ENCODE assay signal across 13 cellular contexts in the genomic region with DNA sequence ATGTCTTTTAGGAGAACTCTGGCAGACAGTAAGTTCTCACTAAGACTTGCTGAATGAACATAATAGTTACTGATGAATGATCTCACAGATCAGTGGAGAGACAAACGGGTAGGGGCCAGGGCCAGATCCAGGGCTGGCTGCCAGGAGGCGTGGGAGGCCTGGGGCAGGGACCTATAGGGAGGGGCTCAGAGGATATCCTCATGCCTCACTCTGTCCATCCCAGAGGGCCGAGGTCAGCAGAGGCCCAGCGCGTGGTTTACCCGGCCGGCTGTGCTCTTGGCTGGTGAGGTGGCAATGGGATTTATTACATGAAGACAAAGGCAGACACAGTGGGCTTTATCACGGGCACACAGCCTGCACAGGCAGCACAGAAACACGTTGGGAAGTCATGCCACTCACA.
DNase-seq lines count a peak whose midpoint lies in the region; ATAC-seq and TF ChIP-seq lines count a peak whose summit lies in the region.
"Had no signal": no experiment of that assay in that cellular context is flagged by ENCODE, and none has a peak within 500 bp of the region (broad histone marks: within the 10 kb centered on the region; RNA-seq: fewer than 3 reads in every experiment).

No MANE protein-coding gene starts in this region.

- no peak for DNase-seq in activated naive CD4-positive, alpha-beta T cell treated with anti-CD3 and anti-CD28 coated beads, Interleukin-2, amount 50 U/mL, for 72 hours (ENCODE audit: low spot score in 2 of 2)
- DNase-seq in activated naive CD4-positive, alpha-beta T cell treated with anti-CD3 and anti-CD28 coated beads for 36 hours, result no peak
- no peak for DNase-seq in effector memory CD8-positive, alpha-beta T cell
- DNase-seq in mesenchymal stem cell (no peak), transverse colon (no peak), upper lobe of right lung (no peak), HPDE6-E6E7 (ENCODE audit: extremely low spot score) (no peak)
- DNase-seq in activated CD8-positive, alpha-beta T cell treated with anti-CD3 and anti-CD28 coated beads for 36 hours, result no peak
- DNase-seq: 8988T; activated naive CD4-positive, alpha-beta T cell treated with anti-CD3 and anti-CD28 coated beads, Interleukin-2, amount 50 U/mL, for 16 hours; retina; stimulated activated naive CD8-positive, alpha-beta T cell treated with anti-CD3 and anti-CD28 coated beads, Interleukin-15, Interleukin-2, amounts not matched to agents 100 U/mL and 50 U/mL, for 24 hours had no signal

- no peak for TF ChIP-seq POLR2A in transverse colon (IDR thresholded peaks at IDR 0.05)

- TF ChIP-seq CTCF in transverse colon (IDR thresholded peaks at IDR 0.05) (no peak), upper lobe of right lung (IDR thresholded peaks at IDR 0.05) (no peak)
- no peak for TF ChIP-seq CTCF in activated CD8-positive, alpha-beta T cell treated with anti-CD3 and anti-CD28 coated beads for 36 hours (IDR thresholded peaks at IDR 0.05)

- H3K4me1 ChIP-seq in mesenchymal stem cell (ENCODE audit: control insufficient read depth, insufficient read depth, low read depth, low read length), result peaks cover 43% of the 10 kb centered on the region
- peaks cover 37 to 62% (median 53%) of the 10 kb centered on the region in 4 donors for H3K4me1 ChIP-seq in transverse colon
- H3K4me1 ChIP-seq in upper lobe of right lung, result peaks cover 34% of the 10 kb centered on the region

- H3K27ac Mint-ChIP-seq in activated naive CD4-positive, alpha-beta T cell treated with anti-CD3 and anti-CD28 coated beads, Interleukin-2, amount 50 U/mL, for 72 hours, result peak overlapping the region; percentile 14 to 18
- no peak overlapping the region for H3K27ac Mint-ChIP-seq in activated naive CD4-positive, alpha-beta T cell treated with anti-CD3 and anti-CD28 coated beads for 36 hours
- peak overlapping the region; percentile 27 to 75 for H3K27ac Mint-ChIP-seq in effector memory CD8-positive, alpha-beta T cell
- no peak overlapping the region for H3K27ac Mint-ChIP-seq in activated CD8-positive, alpha-beta T cell treated with anti-CD3 and anti-CD28 coated beads for 36 hours
- H3K27ac Mint-ChIP-seq: T-helper 2 cell treated with Interferon-gamma antibody and Interleukin-4, amounts not matched to agents 5 μg/mL and 100 μg/mL, for 36 hours had no signal

- no peak overlapping the region for H3K27ac ChIP-seq in mesenchymal stem cell (ENCODE audit: low read length, poor library complexity, severe bottlenecking)
- peak overlapping the region; percentile 20 to 77 (median 68) for H3K27ac ChIP-seq in transverse colon
- no peak overlapping the region for H3K27ac ChIP-seq in upper lobe of right lung

- POLR2A ChIA-PET in activated CD8-positive, alpha-beta T cell treated with anti-CD3 and anti-CD28 coated beads for 36 hours (lab: Charles Lee), result no interaction called here

- H3K4me3 ChIP-seq in mesenchymal stem cell (ENCODE audit: insufficient read depth in 1 of 2, low read depth in 1 of 2, low read length in 2 of 2), result no peak overlapping the region
- H3K4me3 ChIP-seq in transverse colon, result no peak overlapping the region
- no peak overlapping the region for H3K4me3 ChIP-seq in upper lobe of right lung

- WGBS in mesenchymal stem cell, result 78% methylated on average over 9 of the region's 9 CpGs
- 78% methylated on average over 9 of the region's 9 CpGs; no CpG with 5 or more reads in 1 of the 2 donors for WGBS in transverse colon (ENCODE audit: low coverage in 1 of 2), 2 donors

- H3K23ac ChIP-seq in mesenchymal stem cell (ENCODE audit: low read length in 2 of 2), result no peak overlapping the region

- ATAC-seq in activated naive CD4-positive, alpha-beta T cell treated with anti-CD3 and anti-CD28 coated beads, Interleukin-2, amount 50 U/mL, for 72 hours, result no peak
- ATAC-seq in effector memory CD8-positive, alpha-beta T cell (replicated peaks), result no peak
- ATAC-seq in activated CD8-positive, alpha-beta T cell treated with anti-CD3 and anti-CD28 coated beads for 36 hours, result no peak
- no peak for ATAC-seq in upper lobe of right lung
- ATAC-seq: stimulated activated naive CD8-positive, alpha-beta T cell treated with anti-CD3 and anti-CD28 coated beads, Interleukin-15, Interleukin-2, amounts not matched to agents 100 U/mL and 50 U/mL, for 24 hours had no signal

- CTCF ChIA-PET in activated naive CD4-positive, alpha-beta T cell treated with anti-CD3 and anti-CD28 coated beads for 36 hours (lab: Charles Lee), result no interaction called here
- CTCF ChIA-PET in activated CD8-positive, alpha-beta T cell treated with anti-CD3 and anti-CD28 coated beads for 36 hours (lab: Charles Lee), result no interaction called here

- H2AFZ ChIP-seq in mesenchymal stem cell (ENCODE audit: low read depth, low read length), result no peak overlapping the region

- no peak overlapping the region for H2BK120ac ChIP-seq in mesenchymal stem cell (ENCODE audit: low read depth, low read length)

- no peak overlapping the region for H4K91ac ChIP-seq in mesenchymal stem cell (ENCODE audit: low read length)

- H3K36me3 Mint-ChIP-seq in activated naive CD4-positive, alpha-beta T cell treated with anti-CD3 and anti-CD28 coated beads, Interleukin-2, amount 50 U/mL, for 72 hours, result no peaks in the 10 kb centered on the region
- H3K36me3 Mint-ChIP-seq in activated naive CD4-positive, alpha-beta T cell treated with anti-CD3 and anti-CD28 coated beads for 36 hours (ENCODE audit: low read depth), result no peaks in the 10 kb centered on the region
- H3K36me3 Mint-ChIP-seq in effector memory CD8-positive, alpha-beta T cell (ENCODE audit: insufficient read depth), result peaks cover 4% of the 10 kb centered on the region
- peaks cover 4% of the 10 kb centered on the region for H3K36me3 Mint-ChIP-seq in activated CD8-positive, alpha-beta T cell treated with anti-CD3 and anti-CD28 coated beads for 36 hours (ENCODE audit: low read depth)

- no peak overlapping the region for H3K4ac ChIP-seq in mesenchymal stem cell (ENCODE audit: low read depth in 1 of 2, low read length in 2 of 2)

- no peak overlapping the region for H3K4me2 ChIP-seq in mesenchymal stem cell (ENCODE audit: low read length, poor library complexity, severe bottlenecking)

- H2BK5ac ChIP-seq in mesenchymal stem cell (ENCODE audit: low read depth, low read length, poor library complexity, severe bottlenecking), result no peak overlapping the region

- H3K14ac ChIP-seq in mesenchymal stem cell (ENCODE audit: low read length in 2 of 2), result no peak overlapping the region

- no peak overlapping the region for H2BK15ac ChIP-seq in mesenchymal stem cell (ENCODE audit: low read depth, poor library complexity, severe bottlenecking)

- no peaks in the 10 kb centered on the region for H3K79me1 ChIP-seq in mesenchymal stem cell (replicated peaks; ENCODE audit: low read length, poor library complexity, severe bottlenecking)

- H3K27me3 ChIP-seq in mesenchymal stem cell (ENCODE audit: control insufficient read depth in 1 of 2, insufficient read depth in 1 of 2, low read length in 2 of 2) (no peaks in the 10 kb centered on the region), transverse colon (no peaks in the 10 kb centered on the region), upper lobe of right lung (no peaks in the 10 kb centered on the region)

- no peak overlapping the region for H3K18ac ChIP-seq in mesenchymal stem cell (ENCODE audit: low read depth in 1 of 2, low read length in 2 of 2)

- intact Hi-C loops in activated naive CD4-positive, alpha-beta T cell treated with anti-CD3 and anti-CD28 coated beads for 36 hours (cut with micrococcal nuclease), result no loop called here
- intact Hi-C loops in transverse colon (cut with DNase I; ENCODE audit: low total_unique reads) (no loop called here), upper lobe of right lung (cut with DNase I) (no loop called here)
- intact Hi-C loops in activated CD8-positive, alpha-beta T cell treated with anti-CD3 and anti-CD28 coated beads for 36 hours (cut with micrococcal nuclease), result no loop called here

- H3K4me1 Mint-ChIP-seq in activated naive CD4-positive, alpha-beta T cell treated with anti-CD3 and anti-CD28 coated beads for 36 hours (ENCODE audit: low read depth), result peaks cover 3% of the 10 kb centered on the region
- H3K4me1 Mint-ChIP-seq in effector memory CD8-positive, alpha-beta T cell (ENCODE audit: low read depth in 2 of 2), result peaks cover 29 to 33% of the 10 kb centered on the region in 2 donors
- peaks cover 25% of the 10 kb centered on the region for H3K4me1 Mint-ChIP-seq in activated CD8-positive, alpha-beta T cell treated with anti-CD3 and anti-CD28 coated beads for 36 hours (ENCODE audit: low read depth)

- TF ChIP-seq EP300 in transverse colon (IDR thresholded peaks at IDR 0.05; ENCODE audit: low read depth), result no peak

- no peaks in the 10 kb centered on the region for H3K27me3 Mint-ChIP-seq in activated naive CD4-positive, alpha-beta T cell treated with anti-CD3 and anti-CD28 coated beads for 36 hours (ENCODE audit: low read depth)
- no peaks in the 10 kb centered on the region for H3K27me3 Mint-ChIP-seq in effector memory CD8-positive, alpha-beta T cell
- H3K27me3 Mint-ChIP-seq in activated CD8-positive, alpha-beta T cell treated with anti-CD3 and anti-CD28 coated beads for 36 hours, result no peaks in the 10 kb centered on the region

- no peak overlapping the region for H2AK5ac ChIP-seq in mesenchymal stem cell (ENCODE audit: low read length, severe bottlenecking)

- H3K9me3 Mint-ChIP-seq in activated naive CD4-positive, alpha-beta T cell treated with anti-CD3 and anti-CD28 coated beads, Interleukin-2, amount 50 U/mL, for 72 hours, result no peaks in the 10 kb centered on the region
- H3K9me3 Mint-ChIP-seq in activated naive CD4-positive, alpha-beta T cell treated with anti-CD3 and anti-CD28 coated beads for 36 hours, result no peaks in the 10 kb centered on the region
- H3K9me3 Mint-ChIP-seq in effector memory CD8-positive, alpha-beta T cell, result no peaks in the 10 kb centered on the region
- H3K9me3 Mint-ChIP-seq in activated CD8-positive, alpha-beta T cell treated with anti-CD3 and anti-CD28 coated beads for 36 hours, result no peaks in the 10 kb centered on the region
- H3K9me3 Mint-ChIP-seq: T-helper 2 cell treated with Interferon-gamma antibody and Interleukin-4, amounts not matched to agents 5 μg/mL and 100 μg/mL, for 36 hours had no signal

- H3K9me3 ChIP-seq in mesenchymal stem cell (ENCODE audit: control insufficient read depth, low read length) (no peaks in the 10 kb centered on the region), transverse colon (no peaks in the 10 kb centered on the region), upper lobe of right lung (no peaks in the 10 kb centered on the region)

- H3K9ac ChIP-seq in mesenchymal stem cell (ENCODE audit: low read length), result peak overlapping the region; percentile 52

- in situ Hi-C loops in transverse colon (cut with MboI; ENCODE audit: low pct_ligation_motif_present in 1 of 4, low pct_unique_long_range_greater_than_20kb in 1 of 4, low sequenced_read_pairs in 3 of 4), result no loop called here

- no peak overlapping the region for H3K4me3 Mint-ChIP-seq in activated naive CD4-positive, alpha-beta T cell treated with anti-CD3 and anti-CD28 coated beads for 36 hours
- H3K4me3 Mint-ChIP-seq in effector memory CD8-positive, alpha-beta T cell, result no peak overlapping the region
- no peak overlapping the region for H3K4me3 Mint-ChIP-seq in activated CD8-positive, alpha-beta T cell treated with anti-CD3 and anti-CD28 coated beads for 36 hours
- H3K4me3 Mint-ChIP-seq: T-helper 2 cell treated with Interferon-gamma antibody and Interleukin-4, amounts not matched to agents 5 μg/mL and 100 μg/mL, for 36 hours had no signal

- H4K8ac ChIP-seq in mesenchymal stem cell (ENCODE audit: low read length), result no peak overlapping the region

- no peak overlapping the region for H2BK12ac ChIP-seq in mesenchymal stem cell (ENCODE audit: low read length in 2 of 2)

- peaks cover 0 to 5% of the 10 kb centered on the region in 2 experiments for H3K36me3 ChIP-seq in mesenchymal stem cell (ENCODE audit: control insufficient read depth in 1 of 2, insufficient read depth in 2 of 2, low read depth in 1 of 2, low read length in 2 of 2)
- no peaks in the 10 kb centered on the region for H3K36me3 ChIP-seq in transverse colon
- no peaks in the 10 kb centered on the region for H3K36me3 ChIP-seq in upper lobe of right lung

Comparison
In these comparisons a context has a peak if more than half of its experiments do, and no peak if none do; other contexts are left out.
1. H3K27ac Mint-ChIP-seq: peak in activated naive CD4-positive, alpha-beta T cell treated with anti-CD3 and anti-CD28 coated beads, Interleukin-2, amount 50 U/mL, for 72 hours (2 of 2) and effector memory CD8-positive, alpha-beta T cell (2 of 2); none in activated naive CD4-positive, alpha-beta T cell treated with anti-CD3 and anti-CD28 coated beads for 36 hours (single experiment) and activated CD8-positive, alpha-beta T cell treated with anti-CD3 and anti-CD28 coated beads for 36 hours (single experiment).
2. H3K27ac ChIP-seq: peak in transverse colon (4 of 4); none in mesenchymal stem cell (single experiment) and upper lobe of right lung (single experiment).